ENCODE assay signal across 19 cellular contexts in the genomic region with DNA sequence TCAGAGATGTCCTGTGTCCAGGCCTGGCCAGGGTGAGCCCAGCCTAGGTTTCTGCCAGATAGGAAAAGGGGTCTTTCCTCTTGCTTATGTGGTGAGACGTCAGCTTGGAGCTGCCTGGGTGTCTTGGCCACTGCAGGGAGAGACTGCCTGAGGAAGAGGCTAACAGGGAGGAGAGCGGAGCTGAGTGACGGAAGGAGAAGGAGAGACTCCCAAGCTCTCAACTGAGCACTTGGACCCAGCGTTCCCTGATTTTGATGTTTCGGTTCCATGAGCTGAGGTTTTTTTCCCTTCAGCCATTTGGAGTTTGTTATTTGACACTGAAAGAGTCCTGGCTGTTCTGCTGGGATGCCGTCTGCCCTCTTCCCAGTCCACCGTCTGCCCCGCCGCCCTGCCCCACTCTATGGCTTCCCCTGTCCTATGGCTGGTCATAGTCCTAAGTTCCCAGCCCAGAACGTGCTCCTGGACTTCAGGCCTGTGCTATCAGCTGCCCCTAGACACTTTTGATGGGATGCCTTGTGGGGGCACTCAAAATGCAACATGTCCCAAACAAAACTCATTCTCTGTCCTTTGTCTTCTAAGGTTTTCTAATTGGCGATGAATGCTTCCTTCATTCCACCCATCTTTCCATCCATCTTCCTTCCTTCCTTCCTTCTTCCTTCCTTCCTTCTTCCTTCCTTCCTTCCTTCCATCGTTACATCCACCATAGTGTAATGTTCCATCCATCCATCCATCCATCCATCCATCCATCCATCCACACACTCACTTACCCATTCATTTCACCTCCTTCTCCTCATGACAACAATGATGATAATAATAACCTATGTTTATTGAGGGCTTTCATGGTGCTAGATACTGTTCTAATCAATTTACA.
"Had no signal": no experiment of that assay in that cellular context is flagged by ENCODE, and none has a peak within 500 bp of the region (broad histone marks: within the 10 kb centered on the region; RNA-seq: fewer than 3 reads in every experiment).

No MANE protein-coding gene starts in this region.

- ATAC-seq: activated T-helper 17 cell treated with anti-CD3 and anti-CD28 coated beads, Interleukin-2, amount 50 U/mL, for 72 hours; mucosa of descending colon; naive thymus-derived CD4-positive, alpha-beta T cell; stimulated activated naive CD8-positive, alpha-beta T cell treated with anti-CD3 and anti-CD28 coated beads, Interleukin-15, Interleukin-2, amounts not matched to agents 100 U/mL and 50 U/mL, for 24 hours; T-cell had no signal

- DNase-seq: activated CD4-positive, alpha-beta T cell treated with anti-CD3 and anti-CD28 coated beads, Interleukin-2, amount 50 U/mL, for 48 hours; activated naive CD4-positive, alpha-beta T cell treated with Interleukin-2 at 50 U/mL for 16 hours; anterior cingulate cortex; effector memory CD4-positive, alpha-beta T cell; foreskin melanocyte; immature natural killer cell; naive thymus-derived CD4-positive, alpha-beta T cell; retina; small intestine; stimulated activated CD4-positive, alpha-beta T cell treated with anti-CD3 and anti-CD28 coated beads, Interleukin-4, amount 100 ng/mL, for 4 hours; stimulated activated CD8-positive, alpha-beta memory T cell treated with anti-CD3 and anti-CD28 coated beads, Interleukin-4, amount 100 ng/mL, for 48 hours; stimulated activated naive CD8-positive, alpha-beta T cell treated with anti-CD3 and anti-CD28 coated beads, Interleukin-15, Interleukin-2, amounts not matched to agents 100 U/mL and 50 U/mL, for 24 hours; T-cell; T-helper 9 cell; trophoblast cell had no signal

- H3K27me3 ChIP-seq: neutrophil had no signal

- H3K4me3 ChIP-seq: mucosa of descending colon had no signal

- H3K9me3 ChIP-seq: mucosa of descending colon, neutrophil had no signal

- FAIRE-seq: small intestine had no signal

- H3K27ac ChIP-seq: epithelial cell of prostate, neutrophil had no signal

- H3K36me3 ChIP-seq: neutrophil had no signal
